Comparison of ENCODE assay signal across 17 cellular contexts in genomic region chr18:13434854-13435253, GRCh38.
A peak's percentile ranks its signal among the peaks of the same experiment; 100 is the strongest.
DNase-seq lines count a peak whose midpoint lies in the region; ATAC-seq and TF ChIP-seq lines count a peak whose summit lies in the region.
"Had no signal": no experiment of that assay in that cellular context is flagged by ENCODE, and none has a peak within 500 bp of the region (broad histone marks: within the 10 kb centered on the region; RNA-seq: fewer than 3 reads in every experiment).

No MANE protein-coding gene starts in this region.

- H3K36me3 Mint-ChIP-seq in CD4-positive, CD25-positive, alpha-beta regulatory T cell, result peaks cover 15% of the 10 kb centered on the region

- no peaks in the 10 kb centered on the region for H3K27me3 Mint-ChIP-seq in CD4-positive, CD25-positive, alpha-beta regulatory T cell

- TF ChIP-seq CTCF in adrenal gland (IDR thresholded peaks at IDR 0.05) (no peak), right atrium auricular region (IDR thresholded peaks at IDR 0.05) (no peak), thoracic aorta (IDR thresholded peaks at IDR 0.05) (no peak), GM13977 (IDR thresholded peaks at IDR 0.05; ENCODE audit: extremely low read depth, insufficient read depth, missing control alignments) (no peak)

- no peaks in the 10 kb centered on the region for H3K9me3 Mint-ChIP-seq in CD4-positive, CD25-positive, alpha-beta regulatory T cell

- in situ Hi-C loops in GM13977 (cut with MboI; ENCODE audit: low pct_unique_long_range_greater_than_20kb, low sequenced_read_pairs, unreplicated experiment), result no loop called here

- peaks cover 13% of the 10 kb centered on the region for H3K36me3 ChIP-seq in CD4-positive, CD25-positive, alpha-beta regulatory T cell (ENCODE audit: control insufficient read depth, insufficient read depth, low read length)
- no peaks in the 10 kb centered on the region for H3K36me3 ChIP-seq in adrenal gland (replicated peaks in 1 of 2)
- H3K36me3 ChIP-seq in right atrium auricular region, result no peaks in the 10 kb centered on the region
- H3K36me3 ChIP-seq in thoracic aorta, result no peaks in the 10 kb centered on the region

- peak overlapping the region in 1 of 3 donors; percentile 89 for H3K27ac Mint-ChIP-seq in CD4-positive, CD25-positive, alpha-beta regulatory T cell

- H3K4me1 Mint-ChIP-seq in CD4-positive, CD25-positive, alpha-beta regulatory T cell, result peaks cover 34 to 88% (median 63%) of the 10 kb centered on the region in 4 donors

- H3K27ac ChIP-seq in CD4-positive, CD25-positive, alpha-beta regulatory T cell (ENCODE audit: insufficient read depth, low read length, poor library complexity, severe bottlenecking), result peak overlapping the region; percentile 36
- H3K27ac ChIP-seq in adrenal gland, result peak overlapping the region in 3 of 5 donors; percentile 27 to 79 (median 74)
- H3K27ac ChIP-seq in right atrium auricular region, result peak overlapping the region; percentile 65 to 73
- peak overlapping the region; percentile 90 to 95 for H3K27ac ChIP-seq in thoracic aorta
- H3K27ac ChIP-seq: RWPE1 had no signal

- H3K4me1 ChIP-seq in CD4-positive, CD25-positive, alpha-beta regulatory T cell (ENCODE audit: control insufficient read depth, insufficient read depth, low read length, poor library complexity, severe bottlenecking), result peaks cover 45% of the 10 kb centered on the region
- H3K4me1 ChIP-seq in adrenal gland (replicated peaks in 1 of 2) (peaks cover 17 to 45% of the 10 kb centered on the region in 2 donors), right atrium auricular region (peaks cover 0 to 23% of the 10 kb centered on the region in 2 donors), thoracic aorta (ENCODE audit: control insufficient read depth in 1 of 2, low read depth in 2 of 2) (peaks cover 35 to 74% of the 10 kb centered on the region in 2 donors)

- H3K4me3 ChIP-seq in CD4-positive, CD25-positive, alpha-beta regulatory T cell (ENCODE audit: low read depth, low read length), result no peak overlapping the region
- H3K4me3 ChIP-seq in adrenal gland (no peak overlapping the region), right atrium auricular region (no peak overlapping the region), thoracic aorta (no peak overlapping the region)

- peak overlapping the region in 1 of 4 donors; percentile 28 for H3K4me3 Mint-ChIP-seq in CD4-positive, CD25-positive, alpha-beta regulatory T cell

- H3K9me3 ChIP-seq in CD4-positive, CD25-positive, alpha-beta regulatory T cell (ENCODE audit: control insufficient read depth in 2 of 2, low read length in 2 of 2), result no peaks in the 10 kb centered on the region
- no peaks in the 10 kb centered on the region for H3K9me3 ChIP-seq in adrenal gland (replicated peaks in 1 of 3)
- no peaks in the 10 kb centered on the region for H3K9me3 ChIP-seq in right atrium auricular region
- H3K9me3 ChIP-seq in thoracic aorta, result no peaks in the 10 kb centered on the region

- H3K27me3 ChIP-seq in CD4-positive, CD25-positive, alpha-beta regulatory T cell (ENCODE audit: control insufficient read depth, insufficient read depth, low read length), result no peaks in the 10 kb centered on the region
- H3K27me3 ChIP-seq in adrenal gland (no peaks in the 10 kb centered on the region), right atrium auricular region (no peaks in the 10 kb centered on the region), thoracic aorta (replicated peaks; ENCODE audit: insufficient read depth) (no peaks in the 10 kb centered on the region)

- 90 to 94% (median 92%) methylated on average over 5 of the region's 5 CpGs for WGBS in adrenal gland, 4 donors

- TF ChIP-seq POLR2A in adrenal gland (IDR thresholded peaks at IDR 0.05), result no peak

- no peak for ATAC-seq in CD4-positive, CD25-positive, alpha-beta regulatory T cell (ENCODE audit: low read depth in 2 of 2)
- ATAC-seq in thoracic aorta (ENCODE audit: insufficient number of reproducible peaks, low FRiP score, low read depth), result no peak
- ATAC-seq: HCT116 had no signal

- no peak for DNase-seq in CD4-positive, CD25-positive, alpha-beta regulatory T cell
- DNase-seq in adrenal gland, result no peak
- no peak for DNase-seq in right atrium auricular region (ENCODE audit: low spot score)
- no peak for DNase-seq in thoracic aorta (ENCODE audit: low spot score)
- no peak for DNase-seq in NCI-H1930 (lab: John Stamatoyannopoulos, UW)
- no peak for DNase-seq in kidney glomerular epithelial cell (lab: John Stamatoyannopoulos, UW)
- DNase-seq in GM13977 (ENCODE audit: low spot score), result no peak
- DNase-seq: COR-L47; DMS53; NCI-H146; NCI-H2107; NCI-H345; NCI-H69; NK-92 treated with Interleukin-12 subunit alpha and Interleukin-12 subunit beta, amount 100 ng/mL, for 24 hours; OCI-M1 had no signal

- intact Hi-C loops in adrenal gland (cut with DNase I), result no loop called here

Comparison
In these comparisons a context has a peak if more than half of its experiments do, and no peak if none do; other contexts are left out.
1. H3K27ac ChIP-seq: peak in every context shown above with its lines; median percentile 92 in thoracic aorta; 74 in adrenal gland; 69 in right atrium auricular region; 36 in CD4-positive, CD25-positive, alpha-beta regulatory T cell.